ENCODE assay signal across 8 cellular contexts in genomic region chr9:114098660-114099522, GRCh38. TPM values are rescaled to one million over a fixed set of nuclear protein-coding genes. Genes with fewer than 3 reads are reported as not detected.
DNase-seq lines count a peak whose midpoint lies in the region; ATAC-seq and TF ChIP-seq lines count a peak whose summit lies in the region.

Gene KIF12 (minus strand): TSS chr9:114099292. CDS start chr9:114099276, 16 bp downstream.

- H3K36me3 ChIP-seq in colonic mucosa, result no peaks in the 10 kb centered on the region
- no peaks in the 10 kb centered on the region for H3K36me3 ChIP-seq in lung (ENCODE audit: control insufficient read depth in 2 of 2, insufficient read depth in 2 of 2, low read length in 2 of 2)
- peaks cover 0 to 4% of the 10 kb centered on the region in 2 donors for H3K36me3 ChIP-seq in thyroid gland

- H3K9ac ChIP-seq in colonic mucosa (ENCODE audit: low read depth in 2 of 2, low read length in 2 of 2), result peak within 1 kb of the TSS in 1 of 2 donors; percentile 54

- TF ChIP-seq CTCF in colonic mucosa (IDR thresholded peaks at IDR 0.05) (no peak), lung (IDR thresholded peaks at IDR 0.05; ENCODE audit: control extremely low read depth, extremely low read depth) (no peak), thyroid gland (IDR thresholded peaks at IDR 0.05) (peak in 2 of 6 experiments; percentile 8)

- H3K9me3 ChIP-seq in colonic mucosa (no peaks in the 10 kb centered on the region), lung (ENCODE audit: control insufficient read depth in 2 of 2, insufficient read depth in 1 of 2, low read length in 1 of 2) (peaks cover 0 to 2% of the 10 kb centered on the region in 2 donors), thyroid gland (no peaks in the 10 kb centered on the region)

- DNase-seq in DMS53 (lab: John Stamatoyannopoulos, UW) (peak; percentile 92), NCI-H524 (lab: John Stamatoyannopoulos, UW) (peak; percentile 98), colonic mucosa (peak; percentile 90), lung (ENCODE audit: low spot score) (peak; percentile 64), thyroid gland (peak; percentile 82 to 92), HCEC 1CT (no peak), SK-N-DZ (ENCODE audit: low spot score) (no peak)

- WGBS in lung, 2 donors, result 22 to 38% methylated on average over 37 to 45 of the region's 45 CpGs
- 6 to 19% methylated on average over 15 to 42 of the region's 45 CpGs for WGBS in thyroid gland, 2 donors

- no peak for TF ChIP-seq POLR2A in thyroid gland (IDR thresholded peaks at IDR 0.05)

- peak; percentile 62 for ATAC-seq in lung (ENCODE audit: insufficient read depth, low FRiP score)
- no peak for ATAC-seq in HG03460 (IDR thresholded peaks at IDR 0.05; ENCODE audit: unreplicated experiment)

- H3K27me3 ChIP-seq in colonic mucosa, result no peaks in the 10 kb centered on the region
- no peaks in the 10 kb centered on the region for H3K27me3 ChIP-seq in lung (ENCODE audit: control insufficient read depth, insufficient read depth)
- no peaks in the 10 kb centered on the region for H3K27me3 ChIP-seq in thyroid gland

- H3K4me3 ChIP-seq in colonic mucosa (peak within 1 kb of the TSS; percentile 36), lung (peak within 1 kb of the TSS; percentile 22), thyroid gland (replicated peaks in 1 of 3) (peak within 1 kb of the TSS in 2 of 3 donors; percentile 37 to 41)

- H3K4me1 ChIP-seq in colonic mucosa (no peaks in the 10 kb centered on the region), lung (ENCODE audit: control insufficient read depth in 2 of 2, insufficient read depth in 2 of 2, low read length in 2 of 2) (peaks cover 3 to 4% of the 10 kb centered on the region in 2 donors), thyroid gland (peaks cover 7 to 16% of the 10 kb centered on the region in 2 donors)

- H3K27ac ChIP-seq in colonic mucosa (peak within 1 kb of the TSS; percentile 38), lung (ENCODE audit: low read depth in 1 of 2, low read length in 1 of 2) (no peak within 1 kb of the TSS), thyroid gland (peak within 1 kb of the TSS; percentile 72 to 95 (median 88))

- intact Hi-C loops in colonic mucosa (cut with DNase I) (no loop called here), thyroid gland (cut with DNase I) (no loop called here)

RNA-seq across cellular contexts. Expression of gene KIF12, which starts in this region (rescaled TPM):
- 10 to 100 TPM; 27.2 to 33.8 TPM for total RNA-seq in colonic mucosa
- 1 to 10 TPM; 4.7 to 4.8 TPM for total RNA-seq in lung
- polyA plus RNA-seq in lung, result 1 to 10 TPM in 1 of 2 donors, under 1 TPM in 1; 0.47 to 6.7 TPM
- 10 to 100 TPM; 13.4 to 56.0 (median 31.7) TPM for total RNA-seq in thyroid gland
- not detected in 2 replicates for polyA plus RNA-seq in SK-N-DZ (2014; cell fraction: cytosol; rRNA removed)
- not detected in 2 replicates for polyA plus RNA-seq in SK-N-DZ (2014; cell fraction: nucleus; rRNA removed)

Comparison
In these comparisons a context has a peak if more than half of its experiments do, and no peak if none do; other contexts are left out.
1. DNase-seq: peak in DMS53 (single experiment), NCI-H524 (2 of 2), colonic mucosa (single experiment), lung (single experiment) and thyroid gland (2 of 2); none in HCEC 1CT (single experiment) and SK-N-DZ (single experiment).
2. H3K27ac ChIP-seq: peak in colonic mucosa (single experiment) and thyroid gland (3 of 3); none in lung (0 of 2).
3. Peak in every context shown above with its lines, with median percentiles within 50 percentile points of each other: H3K4me3 ChIP-seq.